Comparison of ENCODE assay signal across 2 cellular contexts in genomic region chr11:73797457-73797856, GRCh38.
TF ChIP-seq lines count a peak whose summit lies in the region.

No MANE protein-coding gene starts in this region.

TF ChIP-seq in IMR-90, 13 proteins besides CTCF, POLR2A, EP300 and RAD21:
- no peak for TF ChIP-seq CHD1 (IDR thresholded peaks at IDR 0.05; ENCODE audit: low read depth, low read length)
- no peak for TF ChIP-seq CEBPB (IDR thresholded peaks at IDR 0.05; ENCODE audit: low read depth, low read length)
- TF ChIP-seq SMC3 (IDR thresholded peaks at IDR 0.05; ENCODE audit: low read depth, low read length) = no peak
- TF ChIP-seq RFX5 (IDR thresholded peaks at IDR 0.05; ENCODE audit: low read depth, low read length) = no peak
- TF ChIP-seq USF2 (IDR thresholded peaks at IDR 0.05; ENCODE audit: low read depth, low read length) = no peak
- no peak for TF ChIP-seq MXI1 (IDR thresholded peaks at IDR 0.05; ENCODE audit: borderline replicate concordance, low read depth, low read length)
- TF ChIP-seq NFE2L2 (IDR thresholded peaks at IDR 0.05; ENCODE audit: low read depth, low read length) = no peak
- no peak for TF ChIP-seq MAZ (IDR thresholded peaks at IDR 0.05; ENCODE audit: borderline replicate concordance, low read depth, low read length)
- no peak for TF ChIP-seq RCOR1 (IDR thresholded peaks at IDR 0.05; ENCODE audit: insufficient replicate concordance, low read length)
- no peak for TF ChIP-seq MAFK (IDR thresholded peaks at IDR 0.05; ENCODE audit: low read depth, low read length)

TF ChIP-seq in H1, 55 proteins besides CTCF, POLR2A, EP300 and RAD21:
- no peak for TF ChIP-seq BCL11A (IDR thresholded peaks at IDR 0.05; ENCODE audit: low read depth in 2 of 2, low read length in 2 of 2)
- no peak for TF ChIP-seq CREB1 (IDR thresholded peaks at IDR 0.05)
- no peak for TF ChIP-seq TCF12 (IDR thresholded peaks at IDR 0.05; ENCODE audit: low read depth, low read length)
- no peak for TF ChIP-seq CBX8 (IDR thresholded peaks at IDR 0.05; ENCODE audit: borderline replicate concordance, low read depth, low read length)
- TF ChIP-seq ZNF274 (IDR thresholded peaks at IDR 0.05; ENCODE audit: borderline replicate concordance, extremely low read depth, low read length) = no peak
- TF ChIP-seq JUN (IDR thresholded peaks at IDR 0.05; ENCODE audit: low read depth, low read length) = no peak
- no peak for TF ChIP-seq CTBP2 (IDR thresholded peaks at IDR 0.05; ENCODE audit: borderline replicate concordance, insufficient read depth, insufficient read length, low read length)
- TF ChIP-seq POU5F1 (IDR thresholded peaks at IDR 0.05; ENCODE audit: low read depth, low read length) = no peak
- no peak for TF ChIP-seq RXRA (IDR thresholded peaks at IDR 0.05; ENCODE audit: insufficient read depth, low read depth, low read length)
- no peak for TF ChIP-seq YY1 (IDR thresholded peaks at IDR 0.05; ENCODE audit: low read depth, low read length)
- TF ChIP-seq CEBPB (IDR thresholded peaks at IDR 0.05; ENCODE audit: low read depth, low read length) = no peak
- no peak for TF ChIP-seq TAF1 (IDR thresholded peaks at IDR 0.05; ENCODE audit: low read depth, low read length)
- TF ChIP-seq SRF (IDR thresholded peaks at IDR 0.05; ENCODE audit: low read depth, low read length) = no peak
- TF ChIP-seq HDAC2 (IDR thresholded peaks at IDR 0.05; ENCODE audit: borderline replicate concordance in 1 of 2, low read depth in 2 of 2, low read length in 2 of 2) = no peak
- TF ChIP-seq EZH2 (IDR thresholded peaks at IDR 0.05; ENCODE audit: low read depth, low read length, severe bottlenecking) = no peak
- no peak for TF ChIP-seq SAP30 (IDR thresholded peaks at IDR 0.05; ENCODE audit: insufficient read depth, insufficient replicate concordance, low read length)
- no peak for TF ChIP-seq ASH2L (IDR thresholded peaks at IDR 0.05; ENCODE audit: low read length)
- no peak for TF ChIP-seq USF2 (IDR thresholded peaks at IDR 0.05; ENCODE audit: low read length)
- TF ChIP-seq CBX5 (IDR thresholded peaks at IDR 0.05; ENCODE audit: low read depth, low read length) = no peak
- no peak for TF ChIP-seq TEAD4 (IDR thresholded peaks at IDR 0.05; ENCODE audit: low read depth, low read length)
TF ChIP-seq in H1: peak in this region for 0.
